2 cellular contexts compared by ENCODE assay signal in the genomic region with DNA sequence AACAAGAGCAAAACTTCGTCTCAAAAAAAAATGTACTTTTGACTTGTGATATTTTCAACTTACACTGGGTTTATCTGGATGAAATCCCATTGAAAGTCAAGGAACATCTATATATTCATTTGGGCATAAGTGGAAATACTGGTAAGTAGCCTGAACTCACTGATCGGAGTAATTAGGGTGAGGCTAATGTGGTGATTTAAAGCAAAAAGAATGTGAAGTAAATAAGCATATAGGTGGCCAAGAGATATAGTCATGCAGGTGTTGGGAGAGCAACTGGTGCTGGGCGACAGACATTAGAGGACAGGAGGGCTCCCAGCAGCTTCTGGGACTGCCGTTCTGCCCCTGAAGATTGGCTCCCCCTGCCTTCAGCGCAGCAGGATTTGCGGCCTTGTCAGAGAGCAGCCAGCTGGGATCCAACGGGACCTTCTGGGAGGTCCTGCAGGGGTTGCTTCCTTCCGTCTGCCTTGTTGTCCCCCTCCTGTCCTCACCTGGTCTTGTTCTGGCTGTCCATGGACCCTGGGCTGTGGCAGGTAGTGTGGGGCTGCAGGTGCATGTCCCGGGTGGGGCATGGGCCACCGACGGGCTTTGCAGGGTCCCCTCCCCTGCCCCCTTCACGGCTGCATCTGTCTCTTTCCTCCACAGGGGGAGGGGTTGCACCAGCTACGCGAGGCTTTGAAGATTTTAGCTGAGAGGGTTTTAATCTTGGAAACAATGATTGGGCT.
TF ChIP-seq lines count a peak whose summit lies in the region.

No MANE protein-coding gene starts in this region.

TF ChIP-seq in SK-N-SH, 30 proteins besides CTCF, POLR2A, EP300 and RAD21:
- no peak for TF ChIP-seq MXI1 (IDR thresholded peaks at IDR 0.05; ENCODE audit: low read depth, low read length)
- TF ChIP-seq GATA2 (CRISPR knock-in tag; IDR thresholded peaks at IDR 0.05), result no peak
- TF ChIP-seq, protein P1, sequence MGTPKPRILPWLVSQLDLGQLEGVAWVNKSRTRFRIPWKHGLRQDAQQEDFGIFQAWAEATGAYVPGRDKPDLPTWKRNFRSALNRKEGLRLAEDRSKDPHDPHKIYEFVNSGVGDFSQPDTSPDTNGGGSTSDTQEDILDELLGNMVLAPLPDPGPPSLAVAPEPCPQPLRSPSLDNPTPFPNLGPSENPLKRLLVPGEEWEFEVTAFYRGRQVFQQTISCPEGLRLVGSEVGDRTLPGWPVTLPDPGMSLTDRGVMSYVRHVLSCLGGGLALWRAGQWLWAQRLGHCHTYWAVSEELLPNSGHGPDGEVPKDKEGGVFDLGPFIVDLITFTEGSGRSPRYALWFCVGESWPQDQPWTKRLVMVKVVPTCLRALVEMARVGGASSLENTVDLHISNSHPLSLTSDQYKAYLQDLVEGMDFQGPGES (IDR thresholded peaks at IDR 0.05; ENCODE audit: low read depth, low read length), result no peak
- TF ChIP-seq ELF1 (IDR thresholded peaks at IDR 0.05), result no peak
- TF ChIP-seq RCOR1 (IDR thresholded peaks at IDR 0.05; ENCODE audit: low read length), result no peak
- TF ChIP-seq GABPA (IDR thresholded peaks at IDR 0.05; ENCODE audit: low read depth), result no peak
- no peak for TF ChIP-seq EZH2phosphoT487 (IDR thresholded peaks at IDR 0.05; ENCODE audit: borderline replicate concordance, low read depth)
- no peak for TF ChIP-seq FOXM1 (IDR thresholded peaks at IDR 0.05; ENCODE audit: low read depth)
- no peak for TF ChIP-seq YY1 (IDR thresholded peaks at IDR 0.05; ENCODE audit: low read depth)
- no peak for TF ChIP-seq NRF1 (IDR thresholded peaks at IDR 0.05; ENCODE audit: low read depth, low read length)
- no peak for TF ChIP-seq SIN3A (IDR thresholded peaks at IDR 0.05; ENCODE audit: borderline replicate concordance, low read depth, low read length)
- no peak for TF ChIP-seq TAF1 (IDR thresholded peaks at IDR 0.05; ENCODE audit: borderline replicate concordance, low read depth, low read length)

TF ChIP-seq in SK-N-SH treated with all-trans-retinoic acid at 6 μM for 48 hours, 23 proteins besides CTCF, POLR2A, EP300 and RAD21:
- no peak for TF ChIP-seq CSDC2 (CRISPR knock-in tag; IDR thresholded peaks at IDR 0.05)
- TF ChIP-seq SNAI2 (CRISPR knock-in tag; IDR thresholded peaks at IDR 0.05), result no peak
- TF ChIP-seq, protein P2, sequence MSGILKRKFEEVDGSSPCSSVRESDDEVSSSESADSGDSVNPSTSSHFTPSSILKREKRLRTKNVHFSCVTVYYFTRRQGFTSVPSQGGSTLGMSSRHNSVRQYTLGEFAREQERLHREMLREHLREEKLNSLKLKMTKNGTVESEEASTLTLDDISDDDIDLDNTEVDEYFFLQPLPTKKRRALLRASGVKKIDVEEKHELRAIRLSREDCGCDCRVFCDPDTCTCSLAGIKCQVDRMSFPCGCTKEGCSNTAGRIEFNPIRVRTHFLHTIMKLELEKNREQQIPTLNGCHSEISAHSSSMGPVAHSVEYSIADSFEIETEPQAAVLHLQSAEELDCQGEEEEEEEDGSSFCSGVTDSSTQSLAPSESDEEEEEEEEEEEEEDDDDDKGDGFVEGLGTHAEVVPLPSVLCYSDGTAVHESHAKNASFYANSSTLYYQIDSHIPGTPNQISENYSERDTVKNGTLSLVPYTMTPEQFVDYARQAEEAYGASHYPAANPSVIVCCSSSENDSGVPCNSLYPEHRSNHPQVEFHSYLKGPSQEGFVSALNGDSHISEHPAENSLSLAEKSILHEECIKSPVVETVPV (CRISPR knock-in tag; IDR thresholded peaks at IDR 0.05), result no peak
- TF ChIP-seq, protein P3, sequence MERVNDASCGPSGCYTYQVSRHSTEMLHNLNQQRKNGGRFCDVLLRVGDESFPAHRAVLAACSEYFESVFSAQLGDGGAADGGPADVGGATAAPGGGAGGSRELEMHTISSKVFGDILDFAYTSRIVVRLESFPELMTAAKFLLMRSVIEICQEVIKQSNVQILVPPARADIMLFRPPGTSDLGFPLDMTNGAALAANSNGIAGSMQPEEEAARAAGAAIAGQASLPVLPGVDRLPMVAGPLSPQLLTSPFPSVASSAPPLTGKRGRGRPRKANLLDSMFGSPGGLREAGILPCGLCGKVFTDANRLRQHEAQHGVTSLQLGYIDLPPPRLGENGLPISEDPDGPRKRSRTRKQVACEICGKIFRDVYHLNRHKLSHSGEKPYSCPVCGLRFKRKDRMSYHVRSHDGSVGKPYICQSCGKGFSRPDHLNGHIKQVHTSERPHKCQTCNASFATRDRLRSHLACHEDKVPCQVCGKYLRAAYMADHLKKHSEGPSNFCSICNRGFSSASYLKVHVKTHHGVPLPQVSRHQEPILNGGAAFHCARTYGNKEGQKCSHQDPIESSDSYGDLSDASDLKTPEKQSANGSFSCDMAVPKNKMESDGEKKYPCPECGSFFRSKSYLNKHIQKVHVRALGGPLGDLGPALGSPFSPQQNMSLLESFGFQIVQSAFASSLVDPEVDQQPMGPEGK (CRISPR knock-in tag; IDR thresholded peaks at IDR 0.05; ENCODE audit: borderline replicate concordance), result no peak
- TF ChIP-seq ARNTL (CRISPR knock-in tag; IDR thresholded peaks at IDR 0.05; ENCODE audit: borderline replicate concordance, low read depth), result no peak
- TF ChIP-seq ZNF8 (CRISPR knock-in tag; IDR thresholded peaks at IDR 0.05), result no peak
- no peak for TF ChIP-seq ZNF565 (CRISPR knock-in tag; conservative IDR thresholded peaks at IDR 0.05; ENCODE audit: low read depth)
- no peak for TF ChIP-seq PPARA (CRISPR knock-in tag; IDR thresholded peaks at IDR 0.05; ENCODE audit: borderline replicate concordance)
- no peak for TF ChIP-seq OSR1 (CRISPR knock-in tag; IDR thresholded peaks at IDR 0.05)
- TF ChIP-seq ZC3H10 (CRISPR knock-in tag; IDR thresholded peaks at IDR 0.05), result no peak
